In the genomic region with DNA sequence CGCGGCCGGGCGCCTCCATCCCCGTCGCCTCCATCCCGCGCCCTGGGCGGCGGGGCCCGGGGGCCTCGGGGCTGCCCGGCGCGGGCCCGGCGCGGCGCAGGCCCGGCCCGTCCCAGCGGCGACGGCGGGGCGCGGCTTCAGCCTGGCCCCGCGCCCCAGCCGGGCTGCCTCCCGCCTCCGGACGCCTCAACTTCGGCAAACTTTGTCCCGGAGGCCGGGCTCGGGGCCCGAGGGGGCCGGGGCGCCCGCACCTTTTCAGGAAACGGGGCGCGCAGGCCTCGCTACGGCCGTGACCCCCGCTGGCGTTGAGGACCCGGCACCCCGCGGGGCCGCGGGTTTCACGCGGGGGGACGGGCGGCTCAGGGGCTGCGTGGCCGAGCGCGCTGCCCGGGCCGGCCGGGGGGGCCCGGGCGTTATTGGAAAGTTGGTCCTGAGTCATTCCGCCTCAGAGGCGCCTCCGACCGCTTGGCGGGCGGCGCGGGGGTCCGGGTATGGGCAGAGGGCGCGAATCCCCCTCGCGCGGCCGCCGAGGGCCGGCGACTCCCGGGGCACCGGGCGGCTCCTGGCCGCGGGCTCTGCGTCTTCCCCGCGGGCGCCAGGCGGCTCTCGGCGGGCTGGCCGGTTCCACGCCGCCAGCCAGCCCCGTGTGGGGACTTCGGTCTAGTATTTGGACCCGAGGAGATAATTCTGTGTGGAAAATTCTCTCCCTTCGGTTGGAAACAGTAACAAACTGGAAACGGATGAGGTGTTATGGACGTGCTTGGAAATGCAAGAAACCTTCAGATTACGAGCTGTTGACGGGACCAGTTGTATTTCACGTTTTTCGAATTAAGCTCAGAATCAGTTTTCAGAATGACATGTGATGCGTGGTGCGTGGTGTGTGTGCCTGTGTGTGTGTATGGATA, we compare ENCODE assay signal across 8 cellular contexts. TPM values are rescaled to one million over a fixed set of nuclear protein-coding genes. Genes with fewer than 3 reads are reported as not detected.
DNase-seq lines count a peak whose midpoint lies in the region; ATAC-seq, FAIRE-seq and TF ChIP-seq lines count a peak whose summit lies in the region.

No MANE protein-coding gene starts in this region.

- no peaks in the 10 kb centered on the region for H3F3A ChIP-seq in OCI-LY1 (ENCODE audit: insufficient read depth, low read length)

- peaks cover 37% of the 10 kb centered on the region for H3K79me2 ChIP-seq in OCI-LY1 (ENCODE audit: insufficient read depth, low read length)

- H3K36me3 ChIP-seq in OCI-LY1 (ENCODE audit: insufficient read depth, low read length) (no peaks in the 10 kb centered on the region), body of pancreas (replicated peaks in 1 of 2; ENCODE audit: insufficient read depth in 1 of 2, low read depth in 2 of 2) (no peaks in the 10 kb centered on the region)

- no peak for TF ChIP-seq CTCF in HFF-Myc (IDR thresholded peaks at IDR 0.05; ENCODE audit: low read depth, low read length, missing control alignments)
- no peak for TF ChIP-seq CTCF in OCI-LY1 (IDR thresholded peaks at IDR 0.05; ENCODE audit: low read length)
- no peak for TF ChIP-seq CTCF in body of pancreas (IDR thresholded peaks at IDR 0.05)

- H3K4me3 ChIP-seq in HFF-Myc (replicated peaks; ENCODE audit: low read depth, low read length) (peak overlapping the region; percentile 76), OCI-LY1 (ENCODE audit: low read depth, low read length, poor library complexity, severe bottlenecking) (peak overlapping the region; percentile 73), body of pancreas (peak overlapping the region; percentile 38 to 61), iPS-18c (ENCODE audit: insufficient read depth, low read depth, low read length) (peak overlapping the region; percentile 71), skin epidermis (peak overlapping the region; percentile 56 to 98 (median 90))

- H3K9me2 ChIP-seq in OCI-LY1 (ENCODE audit: low read depth, low read length): no peaks in the 10 kb centered on the region

- no peak for TF ChIP-seq POLR2A in GM12891 (IDR thresholded peaks at IDR 0.05; ENCODE audit: low read depth, low read length)
- TF ChIP-seq POLR2A in body of pancreas (IDR thresholded peaks at IDR 0.05): no peak

- 1 to 2% methylated on average over 8 to 53 of the region's 112 CpGs for WGBS in body of pancreas, 2 donors

- no peaks in the 10 kb centered on the region for H4K20me1 ChIP-seq in OCI-LY1 (ENCODE audit: insufficient read depth, low read length)

- ATAC-seq in body of pancreas: peak; percentile 65

- peak overlapping the region; percentile 78 for H3K4me2 ChIP-seq in OCI-LY1 (ENCODE audit: low read length)

- H3K27ac ChIP-seq in OCI-LY1 (ENCODE audit: low read depth, low read length, poor library complexity, severe bottlenecking) (peak overlapping the region; percentile 31), body of pancreas (peak overlapping the region in 3 of 4 donors; percentile 81 to 91 (median 83)), skin epidermis (peak overlapping the region; percentile 67 to 98 (median 88))

- H3K27me3 ChIP-seq in OCI-LY1 (ENCODE audit: insufficient read depth, low read length) (no peaks in the 10 kb centered on the region), body of pancreas (no peaks in the 10 kb centered on the region)

- no peak for DNase-seq in GM12891 (ENCODE audit: insufficient read length, low spot score)
- DNase-seq in HFF-Myc (ENCODE audit: extremely low read depth, low read depth): no peak
- DNase-seq in body of pancreas: peak in 3 of 4 donors; percentile 13 to 36 (median 33)
- DNase-seq in NCI-H82 treated with DMSO at 0.1 percent for 48 hours (lab: John Stamatoyannopoulos, UW; ENCODE audit: unreplicated experiment): no peak
- no peak for DNase-seq in LoVo (ENCODE audit: low spot score)

- H3K9me3 ChIP-seq in OCI-LY1 (ENCODE audit: low read length) (no peaks in the 10 kb centered on the region), body of pancreas (no peaks in the 10 kb centered on the region), iPS-18c (ENCODE audit: control insufficient read depth, insufficient read depth, low read length) (no peaks in the 10 kb centered on the region)

- intact Hi-C loops in body of pancreas (cut with DNase I): no loop called here

- H3K4me1 ChIP-seq in OCI-LY1 (ENCODE audit: insufficient read depth, low read length, severe bottlenecking): peaks cover 47% of the 10 kb centered on the region
- H3K4me1 ChIP-seq in body of pancreas: peaks cover 16% of the 10 kb centered on the region

- peak overlapping the region; percentile 78 for H3K9ac ChIP-seq in OCI-LY1 (ENCODE audit: low read length)

- H2AFZ ChIP-seq in OCI-LY1 (ENCODE audit: low read length): no peak overlapping the region

- peak; percentile 9 for FAIRE-seq in GM12891 (lab: Jason Lieb, UNC)

TF ChIP-seq in GM12891, 5 proteins besides CTCF, POLR2A, EP300 and RAD21:
- TF ChIP-seq PAX5 (IDR thresholded peaks at IDR 0.05; ENCODE audit: insufficient read depth, low read length, severe bottlenecking) (no peak), POU2F2 (IDR thresholded peaks at IDR 0.05; ENCODE audit: low read depth, low read length) (no peak), SPI1 (IDR thresholded peaks at IDR 0.05; ENCODE audit: low read depth, low read length) (no peak), TAF1 (IDR thresholded peaks at IDR 0.05; ENCODE audit: low read depth, low read length) (no peak), POLR2AphosphoS5 (IDR thresholded peaks at IDR 0.05; ENCODE audit: low read depth, low read length) (no peak)

RNA-seq across cellular contexts. Expression of gene TRAF3, which starts 0.7 kb away (rescaled TPM):
- 49.2 TPM for polyA plus RNA-seq in GM12891 (2012; ENCODE audit: low read depth, missing spikeins)
- total RNA-seq in body of pancreas: 10 to 100 TPM; 10.4 to 22.7 TPM

Comparison
In these comparisons a context has a peak if more than half of its experiments do, and no peak if none do; other contexts are left out.
1. DNase-seq: peak in body of pancreas (3 of 4); none in GM12891 (single experiment), HFF-Myc (single experiment), NCI-H82 treated with DMSO at 0.1 percent for 48 hours (single experiment) and LoVo (single experiment).
2. H3K27ac ChIP-seq: peak in every context shown above with its lines; median percentile 88 in skin epidermis; 83 in body of pancreas; 31 in OCI-LY1.
3. Peak in every context shown above with its lines, with median percentiles within 50 percentile points of each other: H3K4me3 ChIP-seq.